ENCODE assay signal across 19 cellular contexts in genomic region chr21:22725436-22725835, GRCh38.
"Had no signal": no experiment of that assay in that cellular context is flagged by ENCODE, and none has a peak within 500 bp of the region (broad histone marks: within the 10 kb centered on the region; RNA-seq: fewer than 3 reads in every experiment).

No MANE protein-coding gene starts in this region.

- DNase-seq: effector CD4-positive, alpha-beta T cell; endodermal cell; foreskin melanocyte; head of caudate nucleus; kidney; left cardiac atrium; left ventricle myocardium superior; mesendoderm; naive B cell; occipital lobe; pancreas; right cardiac atrium; small intestine; stimulated activated CD4-positive, alpha-beta T cell treated with anti-CD3 and anti-CD28 coated beads, Interleukin-12 subunit alpha, Interleukin-12 subunit beta, amount 100 ng/mL, for 4 hours; tibial artery; upper lobe of left lung had no signal

- H3K36me3 Mint-ChIP-seq: naive B cell had no signal

- ATAC-seq: left cardiac atrium, left ventricle myocardium superior, pancreas, right cardiac atrium had no signal

- H3K27me3 Mint-ChIP-seq: naive B cell; progenitor cell of endocrine pancreas; stimulated activated naive CD8-positive, alpha-beta T cell treated with anti-CD3 and anti-CD28 coated beads, Interleukin-15, Interleukin-2, amounts not matched to agents 100 ng/mL and 50 ng/mL, for 24 hours had no signal

- H3K4me1 Mint-ChIP-seq: endodermal cell, naive B cell, nephron had no signal

- H3K27ac Mint-ChIP-seq: endodermal cell; naive B cell; nephron; progenitor cell of endocrine pancreas; stimulated activated naive CD8-positive, alpha-beta T cell treated with anti-CD3 and anti-CD28 coated beads, Interleukin-15, Interleukin-2, amounts not matched to agents 100 ng/mL and 50 ng/mL, for 24 hours had no signal

- H3K4me3 Mint-ChIP-seq: endodermal cell; nephron; stimulated activated naive CD8-positive, alpha-beta T cell treated with anti-CD3 and anti-CD28 coated beads, Interleukin-15, Interleukin-2, amounts not matched to agents 100 ng/mL and 50 ng/mL, for 24 hours had no signal
